23 cellular contexts compared by ENCODE assay signal in the genomic region with DNA sequence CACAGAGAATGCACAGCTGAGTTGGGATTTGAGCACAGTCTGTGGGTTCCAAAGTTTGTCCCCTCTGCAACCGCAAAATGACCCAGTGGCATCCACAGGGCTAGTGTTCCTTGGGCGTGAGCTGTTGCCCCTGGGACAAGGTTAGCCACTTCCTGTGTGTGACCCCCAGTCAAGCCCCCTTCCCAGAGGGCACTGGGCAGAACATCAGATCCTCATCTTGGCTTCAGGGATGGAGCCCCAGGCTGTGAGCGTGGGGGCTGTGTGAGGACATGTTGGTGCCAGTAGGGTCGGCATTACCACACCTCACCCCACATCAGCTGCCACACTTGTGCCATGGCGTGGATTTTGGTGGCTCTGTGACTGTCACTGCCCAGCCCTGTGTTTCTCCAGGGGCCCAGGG.
"Had no signal": no experiment of that assay in that cellular context is flagged by ENCODE, and none has a peak within 500 bp of the region (broad histone marks: within the 10 kb centered on the region; RNA-seq: fewer than 3 reads in every experiment).

No MANE protein-coding gene starts in this region.

- ATAC-seq: activated CD8-positive, alpha-beta memory T cell treated with anti-CD3 and anti-CD28 coated beads, Interleukin-2, amount 10 ng/mL, durations not matched to agents 7 days and 5 days; activated T-cell treated with anti-CD3 and anti-CD28 coated beads, Interleukin-2, amount 50 U/mL, for 4 hours; activated T-helper 17 cell treated with anti-CD3 and anti-CD28 coated beads, Interleukin-2, amount 50 U/mL, for 72 hours; Right ventricle myocardium inferior; T-cell had no signal

- H3K27ac ChIP-seq: SK-N-MC had no signal

- H3K4me3 ChIP-seq: SK-N-MC had no signal

- DNase-seq: activated B cell treated with CpG ODN at 0.5 μM for 24 hours; activated CD4-positive, alpha-beta T cell treated with anti-CD3 and anti-CD28 coated beads for 1 hour; activated CD4-positive, alpha-beta T cell treated with anti-CD3 and anti-CD28 coated beads, Interleukin-2, amount 10 ng/mL, durations not matched to agents 24 days and 14 days; activated CD4-positive, alpha-beta T cell treated with anti-CD3 and anti-CD28 coated beads, Interleukin-2, amount 50 U/mL, for 48 hours; activated CD8-positive, alpha-beta memory T cell treated with anti-CD3 and anti-CD28 coated beads, Interleukin-2, amount 10 ng/mL, durations not matched to agents 7 days and 5 days; activated gamma-delta T cell; activated naive CD4-positive, alpha-beta T cell treated with anti-CD3 and anti-CD28 coated beads for 36 hours; activated T-cell treated with anti-CD3 and anti-CD28 coated beads, Interleukin-2, amount 50 U/mL, for 4 hours; amygdala; MM.1S; NCI-H1105; NCI-H1436; NCI-H1694 treated with DMSO at 0.1 percent for 48 hours; NCI-H2029 treated with DMSO at 0.1 percent for 48 hours; NCI-H446; NCI-H524; RPMI8226; T-cell; T-helper 2 cell; T1000 had no signal
